ENCODE assay signal across 16 cellular contexts in genomic region chr7:132966731-132967130, GRCh38.
"Had no signal": no experiment of that assay in that cellular context is flagged by ENCODE, and none has a peak within 500 bp of the region (broad histone marks: within the 10 kb centered on the region; RNA-seq: fewer than 3 reads in every experiment).

No MANE protein-coding gene starts in this region.

- H3K27ac Mint-ChIP-seq: activated CD4-positive, alpha-beta T cell treated with anti-CD3 and anti-CD28 coated beads for 36 hours; activated CD8-positive, alpha-beta T cell treated with anti-CD3 and anti-CD28 coated beads, Interleukin-2, amount 10 ng/mL, durations not matched to agents 7 days and 5 days; brain; natural killer cell; stimulated activated naive B cell treated with anti-CD40 and anti-IgM and Interleukin-4, amounts not matched to agents 10 μg/mL and 1 μg/mL and 100 μg/mL, for 72 hours had no signal

- H3K4me1 Mint-ChIP-seq: activated CD4-positive, alpha-beta T cell treated with anti-CD3 and anti-CD28 coated beads for 36 hours had no signal

- H3K27me3 ChIP-seq: tibial nerve, vagina had no signal

- H3K27ac ChIP-seq: tibial nerve, vagina, WERI-Rb-1 had no signal

- ATAC-seq: activated CD4-positive, alpha-beta T cell treated with anti-CD3 and anti-CD28 coated beads for 36 hours; activated CD8-positive, alpha-beta T cell treated with anti-CD3 and anti-CD28 coated beads, Interleukin-2, amount 10 ng/mL, durations not matched to agents 7 days and 5 days; natural killer cell; sciatic nerve; stimulated activated naive B cell treated with anti-CD40 and anti-IgM and Interleukin-4, amounts not matched to agents 10 μg/mL and 1 μg/mL and 100 μg/mL, for 72 hours had no signal

- H3K4me1 ChIP-seq: tibial nerve, vagina had no signal

- H3K27me3 Mint-ChIP-seq: activated CD4-positive, alpha-beta T cell treated with anti-CD3 and anti-CD28 coated beads for 36 hours; brain; central memory CD8-positive, alpha-beta T cell; stimulated activated naive B cell treated with anti-CD40 and anti-IgM and Interleukin-4, amounts not matched to agents 10 μg/mL and 1 μg/mL and 100 μg/mL, for 72 hours had no signal

- H3K9me3 Mint-ChIP-seq: brain; central memory CD8-positive, alpha-beta T cell; natural killer cell had no signal

- H3K9me3 ChIP-seq: tibial nerve, vagina had no signal

- H3K4me3 ChIP-seq: tibial nerve, vagina had no signal

- H3K36me3 Mint-ChIP-seq: brain, natural killer cell had no signal

- H3K36me3 ChIP-seq: tibial nerve, vagina, WERI-Rb-1 had no signal

- DNase-seq: activated CD4-positive, alpha-beta T cell treated with anti-CD3 and anti-CD28 coated beads for 36 hours; activated CD8-positive, alpha-beta memory T cell treated with anti-CD3 and anti-CD28 coated beads, Interleukin-2, amount 50 U/mL, for 48 hours; activated CD8-positive, alpha-beta T cell treated with anti-CD3 and anti-CD28 coated beads, Interleukin-2, amount 10 ng/mL, durations not matched to agents 7 days and 5 days; activated naive CD4-positive, alpha-beta T cell; cortex of kidney; effector memory CD4-positive, alpha-beta T cell; natural killer cell; nucleus accumbens; stimulated activated CD4-positive, alpha-beta T cell treated with anti-CD3 and anti-CD28 coated beads, Interleukin-2, amount 100 ng/mL, for 24 hours; stimulated activated naive B cell treated with anti-CD40 and anti-IgM and Interleukin-4, amounts not matched to agents 10 μg/mL and 1 μg/mL and 100 μg/mL, for 72 hours; WERI-Rb-1 had no signal

- H3K4me3 Mint-ChIP-seq: activated CD4-positive, alpha-beta T cell treated with anti-CD3 and anti-CD28 coated beads for 36 hours; activated CD8-positive, alpha-beta T cell treated with anti-CD3 and anti-CD28 coated beads, Interleukin-2, amount 10 ng/mL, durations not matched to agents 7 days and 5 days; brain; central memory CD8-positive, alpha-beta T cell; natural killer cell; stimulated activated naive B cell treated with anti-CD40 and anti-IgM and Interleukin-4, amounts not matched to agents 10 μg/mL and 1 μg/mL and 100 μg/mL, for 72 hours had no signal
